9 cellular contexts compared by ENCODE assay signal in the genomic region with DNA sequence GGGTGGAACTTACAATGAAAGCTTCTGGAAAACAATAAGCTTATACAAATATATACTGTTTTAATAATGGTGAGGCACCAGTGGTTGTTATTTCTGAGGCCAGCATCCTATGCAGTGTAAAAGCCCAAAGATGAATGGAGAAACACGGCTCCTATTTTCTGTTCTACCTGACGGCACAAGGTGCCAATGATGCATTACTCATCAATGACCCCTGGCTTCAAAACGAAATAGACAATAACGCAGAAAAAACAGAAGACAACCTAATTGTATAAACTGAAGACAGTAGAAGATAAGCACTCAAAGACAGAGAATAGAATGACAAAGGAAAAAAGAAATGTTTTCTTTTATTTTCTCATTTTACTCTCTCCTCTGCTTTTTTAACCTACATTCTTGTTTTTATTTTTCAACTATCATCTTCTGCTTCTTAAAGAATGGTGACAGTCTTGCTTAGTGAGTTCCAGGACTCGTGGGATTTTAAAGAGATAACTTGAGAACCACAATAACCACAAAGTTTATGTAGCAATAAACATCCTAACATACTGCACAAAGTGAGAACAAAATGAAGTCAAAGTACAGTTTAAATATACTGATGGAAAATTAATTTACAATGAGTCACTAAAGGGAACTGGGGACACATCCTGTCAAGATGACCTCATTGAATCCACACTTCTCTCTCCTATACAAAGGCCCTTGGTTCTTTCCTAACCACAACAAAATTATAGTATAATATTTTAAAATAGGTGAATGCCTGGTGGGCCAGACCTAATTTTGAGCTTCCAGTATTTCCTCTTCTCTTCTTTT.
A peak's percentile ranks its signal among the peaks of the same experiment; 100 is the strongest.
DNase-seq lines count a peak whose midpoint lies in the region; ATAC-seq and TF ChIP-seq lines count a peak whose summit lies in the region.
"Had no signal": no experiment of that assay in that cellular context is flagged by ENCODE, and none has a peak within 500 bp of the region (broad histone marks: within the 10 kb centered on the region; RNA-seq: fewer than 3 reads in every experiment).

No MANE protein-coding gene starts in this region.

- no peaks in the 10 kb centered on the region for H3K9me2 ChIP-seq in Loucy (replicated peaks; ENCODE audit: low read depth, low read length)

- no peak overlapping the region for H2AFZ ChIP-seq in Loucy (ENCODE audit: low read length)

- H3K9me3 ChIP-seq in BLaER1 (no peaks in the 10 kb centered on the region), Loucy (ENCODE audit: insufficient read depth, low read depth, low read length) (no peaks in the 10 kb centered on the region), left lung (no peaks in the 10 kb centered on the region)

- DNase-seq in amniotic stem cell (lab: John Stamatoyannopoulos, UW) (peak; percentile 55), left lung (no peak), cerebellar nuclear complex (lab: John Stamatoyannopoulos, UW) (no peak)
- DNase-seq in activated CD4-positive, alpha-beta T cell treated with anti-CD3 and anti-CD28 coated beads for 4 hours: no peak
- DNase-seq: aorta had no signal

- H3K27ac ChIP-seq in BLaER1: no peak overlapping the region
- H3K27ac ChIP-seq in left lung: peak overlapping the region; percentile 29 to 48

- no peaks in the 10 kb centered on the region for H3K79me2 ChIP-seq in Loucy (ENCODE audit: insufficient read depth, low read length)

- H4K20me1 ChIP-seq in BLaER1: no peaks in the 10 kb centered on the region
- no peaks in the 10 kb centered on the region for H4K20me1 ChIP-seq in Loucy (ENCODE audit: insufficient read depth, low read length, poor library complexity, severe bottlenecking)

- H3K4me1 ChIP-seq in BLaER1: peaks cover 20% of the 10 kb centered on the region
- peaks cover 33% of the 10 kb centered on the region for H3K4me1 ChIP-seq in Loucy (ENCODE audit: insufficient read depth, low read length, poor library complexity, severe bottlenecking)
- H3K4me1 ChIP-seq in left lung: peaks cover 14 to 61% of the 10 kb centered on the region in 2 donors

- ATAC-seq in left lung (peak; percentile 58), HG03280 (IDR thresholded peaks at IDR 0.05; ENCODE audit: unreplicated experiment) (no peak), HG02973 (IDR thresholded peaks at IDR 0.05; ENCODE audit: unreplicated experiment) (no peak)

- H3K4me3 ChIP-seq in BLaER1 (no peak overlapping the region), Loucy (ENCODE audit: low read length, poor library complexity, severe bottlenecking) (no peak overlapping the region), left lung (no peak overlapping the region)

- H3K36me3 ChIP-seq in BLaER1: no peaks in the 10 kb centered on the region
- H3K36me3 ChIP-seq in Loucy (ENCODE audit: insufficient read depth, low read length): no peaks in the 10 kb centered on the region
- H3K36me3 ChIP-seq in left lung: no peaks in the 10 kb centered on the region

- TF ChIP-seq CTCF in Loucy (conservative IDR thresholded peaks at IDR 0.05; ENCODE audit: low read length): no peak
- no peak for TF ChIP-seq CTCF in left lung (IDR thresholded peaks at IDR 0.05)

- H3K9ac ChIP-seq in BLaER1 (no peak overlapping the region), Loucy (ENCODE audit: low read depth, low read length, poor library complexity, severe bottlenecking) (no peak overlapping the region)

- H3K27me3 ChIP-seq in BLaER1: no peaks in the 10 kb centered on the region
- H3K27me3 ChIP-seq in Loucy (ENCODE audit: insufficient read depth, low read length, poor library complexity, severe bottlenecking): no peaks in the 10 kb centered on the region
- H3K27me3 ChIP-seq in left lung: no peaks in the 10 kb centered on the region

- intact Hi-C loops in left lung (cut with DNase I): no loop called here

- H3F3A ChIP-seq in Loucy (ENCODE audit: low read depth): peaks cover 5% of the 10 kb centered on the region; the same call in 1 of the 2 replicates

- H3K4me2 ChIP-seq in BLaER1 (peak overlapping the region; percentile 24), Loucy (ENCODE audit: low read depth, low read length, poor library complexity, severe bottlenecking) (peak overlapping the region; percentile 23)
